ENCODE assay signal across 22 cellular contexts in the genomic region with DNA sequence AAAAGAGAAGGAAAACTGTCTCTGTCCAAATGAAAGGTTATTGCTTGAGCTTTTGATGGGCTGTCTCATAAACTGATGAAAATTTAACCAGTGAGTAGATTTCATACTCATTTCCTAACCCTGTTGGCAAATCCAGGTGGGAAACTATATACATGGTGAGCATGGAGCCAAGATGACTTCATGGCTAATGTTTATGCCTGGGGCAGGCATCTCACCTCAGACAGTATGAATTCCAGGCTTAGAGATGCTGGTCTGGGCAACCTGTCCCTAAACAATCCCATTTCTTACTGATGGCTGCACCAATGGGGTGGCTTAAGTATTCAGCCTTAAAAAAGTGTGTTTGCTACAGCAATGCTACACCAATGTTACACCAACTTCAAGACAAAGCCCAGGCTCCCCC. TPM values are rescaled to one million over a fixed set of nuclear protein-coding genes. Genes with fewer than 3 reads are reported as not detected.
DNase-seq lines count a peak whose midpoint lies in the region; ATAC-seq and TF ChIP-seq lines count a peak whose summit lies in the region.
"Had no signal": no experiment of that assay in that cellular context is flagged by ENCODE, and none has a peak within 500 bp of the region (broad histone marks: within the 10 kb centered on the region; RNA-seq: fewer than 3 reads in every experiment).

No MANE protein-coding gene starts in this region.

- H3K27me3 Mint-ChIP-seq in MCF 10A (ENCODE audit: insufficient read depth, unreplicated experiment) = no peaks in the 10 kb centered on the region

- in situ Hi-C loops in Panc1 (cut with HindIII; ENCODE audit: low pct_unique_long_range_greater_than_20kb, low sequenced_read_pairs) = no loop called here

- POLR2A ChIA-PET in MCF 10A (lab: Yijun Ruan, JAX) (interaction anchor here (0.6 to 1.9 kb wide), 5 partner anchors 19 to 1045 kb away, joined by 3 to 9 read pairs (median 4); a partner anchor contains a TSS), Panc1 (lab: Charles Lee) (no interaction called here)

- intact Hi-C loops in MCF 10A (cut with micrococcal nuclease) = loop anchor here (10.0 kb wide), 1 partner anchor 651 kb away; no protein-coding TSS in a partner anchor
- intact Hi-C loops in breast epithelium (cut with DNase I; ENCODE audit: low total_unique reads) = no loop called here
- intact Hi-C loops in Panc1 (cut with micrococcal nuclease; ENCODE audit: unreplicated experiment) = loop anchor here (10.0 kb wide), 1 partner anchor 641 kb away; no protein-coding TSS in a partner anchor
- intact Hi-C loops in head of caudate nucleus (cut with DNase I) = no loop called here

- H3K27ac ChIP-seq in breast epithelium = no peak overlapping the region
- no peak overlapping the region for H3K27ac ChIP-seq in Panc1 (ENCODE audit: low read length)

- H3K4me3 ChIP-seq in breast epithelium = no peak overlapping the region
- H3K4me3 ChIP-seq in Panc1 (ENCODE audit: low read depth in 2 of 2, low read length in 2 of 2) = no peak overlapping the region
- no peak overlapping the region for H3K4me3 ChIP-seq in epithelial cell of esophagus (ENCODE audit: low read length)

- no peaks in the 10 kb centered on the region for H3K9me3 ChIP-seq in breast epithelium
- H3K9me3 ChIP-seq in Panc1 (ENCODE audit: control insufficient read depth, insufficient read depth, low read depth, low read length) = no peaks in the 10 kb centered on the region

- CTCF ChIA-PET in MCF 10A (lab: Yijun Ruan, JAX) = no interaction called here
- CTCF ChIA-PET in Panc1 (lab: Charles Lee) = no interaction called here

- peaks cover 16% of the 10 kb centered on the region for H3K4me1 Mint-ChIP-seq in MCF 10A (ENCODE audit: insufficient read depth, unreplicated experiment)

- TF ChIP-seq POLR2A in breast epithelium (IDR thresholded peaks at IDR 0.05) = no peak

- no peak for TF ChIP-seq CTCF in MCF 10A (IDR thresholded peaks at IDR 0.05; ENCODE audit: unreplicated experiment)
- no peak for TF ChIP-seq CTCF in breast epithelium (IDR thresholded peaks at IDR 0.05)
- TF ChIP-seq CTCF in Panc1 (IDR thresholded peaks at IDR 0.05) = no peak
- no peak for TF ChIP-seq CTCF in epithelial cell of esophagus (IDR thresholded peaks at IDR 0.05; ENCODE audit: insufficient read depth, low read depth, low read length, missing control alignments)
- no peak for TF ChIP-seq CTCF in GM20000 (IDR thresholded peaks at IDR 0.05; ENCODE audit: extremely low read depth, missing control alignments)

- H3K27me3 ChIP-seq in breast epithelium = no peaks in the 10 kb centered on the region
- no peaks in the 10 kb centered on the region for H3K27me3 ChIP-seq in Panc1 (ENCODE audit: control insufficient read depth, insufficient read depth, low read length)

- peak; percentile 56 for DNase-seq in MCF 10A (ENCODE audit: unreplicated experiment)
- no peak for DNase-seq in breast epithelium (ENCODE audit: low spot score in 2 of 2)
- DNase-seq in Panc1 (ENCODE audit: low read depth, low spot score) = no peak
- DNase-seq in epithelial cell of esophagus (ENCODE audit: low read depth) = peak; percentile 80
- DNase-seq in head of caudate nucleus = no peak
- no peak for DNase-seq in GM20000 (ENCODE audit: low spot score)
- DNase-seq: 8988T; AML-193; C1 segment of cervical spinal cord; CD8-positive, alpha-beta T cell; DMS153; KG1; MV-4-11; NCI-H1105 treated with DMSO at 0.1 percent for 48 hours; NCI-H2029 treated with DMSO at 0.1 percent for 48 hours; NCI-H345; NCI-H524; NCI-H774; NK-92 treated with Interleukin-12 subunit alpha and Interleukin-12 subunit beta, amount 100 ng/mL, for 24 hours; Right ventricle myocardium superior; SW 1271 had no signal

- H3K27ac Mint-ChIP-seq in MCF 10A (ENCODE audit: low read depth, unreplicated experiment) = no peak overlapping the region
- H3K27ac Mint-ChIP-seq: CD8-positive, alpha-beta T cell had no signal

- H3K36me3 Mint-ChIP-seq in MCF 10A (ENCODE audit: insufficient read depth, unreplicated experiment) = peaks cover 45% of the 10 kb centered on the region

- BruUV-seq in MCF 10A (replicated peaks; lab: Mats Ljungman, UMichigan) (no TSS peak), Panc1 (replicated peaks; lab: Mats Ljungman, UMichigan) (no TSS peak)

- ATAC-seq in Panc1 = 0 out of 2 replicates have a peak, but pooled peaks have one; percentile 27
- ATAC-seq in HG03135 (IDR thresholded peaks at IDR 0.05; ENCODE audit: unreplicated experiment) = no peak
- ATAC-seq: CD8-positive, alpha-beta T cell had no signal

- H3K36me3 ChIP-seq in breast epithelium (no peaks in the 10 kb centered on the region), Panc1 (ENCODE audit: control insufficient read depth, insufficient read depth, low read length) (peaks cover 13% of the 10 kb centered on the region)

- H3K4me1 ChIP-seq in breast epithelium = no peaks in the 10 kb centered on the region
- no peaks in the 10 kb centered on the region for H3K4me1 ChIP-seq in Panc1 (ENCODE audit: control insufficient read depth, insufficient read depth, low read length)

- no peak overlapping the region for H3K4me3 Mint-ChIP-seq in MCF 10A (ENCODE audit: unreplicated experiment)
- H3K4me3 Mint-ChIP-seq: CD8-positive, alpha-beta T cell had no signal

- no peaks in the 10 kb centered on the region for H3K9me3 Mint-ChIP-seq in MCF 10A (ENCODE audit: unreplicated experiment)
- H3K9me3 Mint-ChIP-seq: CD8-positive, alpha-beta T cell had no signal

RNA-seq across cellular contexts. Expression of a gene that starts 58.1 kb away (rescaled TPM):
- 108 and 117 TPM in 2 replicates for total RNA-seq in MCF 10A (2022)
- total RNA-seq in breast epithelium = 100 to 1,000 TPM; 102 to 195 (median 163) TPM
- 75.7 TPM for total RNA-seq in Panc1 (2021; ENCODE audit: unreplicated experiment)
- polyA plus RNA-seq in Panc1 (2012; ENCODE audit: insufficient read length) = 88.4 TPM

Comparison
In these comparisons a context has a peak if more than half of its experiments do, and no peak if none do; other contexts are left out.
1. DNase-seq: peak in MCF 10A (single experiment) and epithelial cell of esophagus (single experiment); none in breast epithelium (0 of 2), Panc1 (single experiment), head of caudate nucleus (0 of 42) and GM20000 (single experiment).
2. intact Hi-C loops: an anchor here in MCF 10A (10.0 kb wide) and Panc1 (10.0 kb wide); none called in breast epithelium and head of caudate nucleus.